21 cellular contexts compared by ENCODE assay signal in the genomic region with DNA sequence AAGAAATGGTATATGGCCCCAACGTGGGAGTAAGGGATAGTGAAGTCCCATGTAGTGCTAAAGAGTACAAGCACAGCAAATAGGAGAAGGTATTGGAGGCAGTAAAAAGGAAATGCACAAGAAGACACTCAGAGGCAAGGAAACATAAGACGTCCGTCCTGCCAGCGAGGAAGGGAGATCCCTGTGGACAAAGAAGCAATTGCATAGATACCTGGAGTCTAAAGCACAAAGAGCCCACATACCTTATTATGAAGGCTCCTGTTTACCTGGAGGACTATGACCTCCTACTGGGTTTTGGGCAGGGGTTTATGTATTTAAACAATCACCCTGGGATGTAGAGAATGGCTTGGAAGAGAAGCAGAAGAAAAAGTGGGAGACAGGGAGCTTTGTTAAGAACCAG.
A peak's percentile ranks its signal among the peaks of the same experiment; 100 is the strongest.
DNase-seq lines count a peak whose midpoint lies in the region; ATAC-seq, FAIRE-seq and TF ChIP-seq lines count a peak whose summit lies in the region.
"Had no signal": no experiment of that assay in that cellular context is flagged by ENCODE, and none has a peak within 500 bp of the region (broad histone marks: within the 10 kb centered on the region; RNA-seq: fewer than 3 reads in every experiment).

No MANE protein-coding gene starts in this region.

- no peak overlapping the region for H3K23ac ChIP-seq in H1 (ENCODE audit: insufficient read length)

- no peak for TF ChIP-seq POLR2A in H1 (IDR thresholded peaks at IDR 0.05; ENCODE audit: control extremely low read depth in 1 of 2, low read depth in 2 of 2, low read length in 2 of 2)

- H3K4me3 Mint-ChIP-seq in activated CD4-positive, alpha-beta T cell treated with anti-CD3 and anti-CD28 coated beads, Interleukin-2, amount 10 ng/mL, durations not matched to agents 24 days and 14 days, result no peak overlapping the region
- H3K4me3 Mint-ChIP-seq in activated CD4-positive, alpha-beta T cell treated with anti-CD3 and anti-CD28 coated beads for 36 hours, result no peak overlapping the region
- H3K4me3 Mint-ChIP-seq: CD14-positive monocyte; CD8-positive, alpha-beta T cell; HFFc6 had no signal

- H3K4me1 ChIP-seq in H1 (replicated peaks in 1 of 4; ENCODE audit: control insufficient read depth in 3 of 4, insufficient read depth in 4 of 4, low read length in 3 of 4) (no peaks in the 10 kb centered on the region), iPS DF 6.9 (ENCODE audit: control insufficient read depth, insufficient read depth, low read length) (peaks cover 1% of the 10 kb centered on the region; the same call in 1 of the 2 replicates)
- H3K4me1 ChIP-seq: HAP-1 had no signal

- H2BK12ac ChIP-seq in H1 (ENCODE audit: low read depth, low read length), result no peak overlapping the region

- 62% methylated on average over 4 of the region's 4 CpGs; no CpG with 5 or more reads in 1 of the 2 experiments for WGBS in H1 (ENCODE audit: extremely low coverage in 1 of 2, insufficient coverage in 1 of 2, insufficient read length in 1 of 2, insufficient replicate concordance in 2 of 2, low coverage in 1 of 2, low lambda C conversion rate in 2 of 2, missing lambda C conversion rate in 1 of 2), 2 experiments
- WGBS in iPS DF 6.9 (ENCODE audit: insufficient coverage, insufficient read length), result no CpG with 5 or more reads among the region's 4 CpGs

- H4K8ac ChIP-seq in H1 (ENCODE audit: extremely low read depth, insufficient read depth, low read length), result no peak overlapping the region

- TF ChIP-seq CTCF in H1 (IDR thresholded peaks at IDR 0.05; ENCODE audit: control extremely low read depth in 1 of 3, insufficient read depth in 1 of 3, low read depth in 1 of 3, low read length in 3 of 3) (peak in 1 of 3 experiments; percentile 27; a peak in 2 of 4 replicates), RWPE1 (conservative IDR thresholded peaks at IDR 0.05; ENCODE audit: low read depth) (no peak)

- H2BK120ac ChIP-seq in H1 (replicated peaks; ENCODE audit: low read depth, low read length), result no peak overlapping the region

- peak overlapping the region; percentile 3; the same call in 1 of the 2 replicates for H2AFZ ChIP-seq in H1 (ENCODE audit: low read length)

- H3K9me3 Mint-ChIP-seq in activated CD4-positive, alpha-beta T cell treated with anti-CD3 and anti-CD28 coated beads, Interleukin-2, amount 10 ng/mL, durations not matched to agents 24 days and 14 days, result no peaks in the 10 kb centered on the region
- H3K9me3 Mint-ChIP-seq in activated CD4-positive, alpha-beta T cell treated with anti-CD3 and anti-CD28 coated beads for 36 hours (ENCODE audit: low read depth), result no peaks in the 10 kb centered on the region
- H3K9me3 Mint-ChIP-seq: CD8-positive, alpha-beta T cell had no signal

- H4K5ac ChIP-seq in H1 (ENCODE audit: insufficient read length, low read depth, low read length), result no peak overlapping the region

- POLR2A ChIA-PET in activated CD4-positive, alpha-beta T cell treated with anti-CD3 and anti-CD28 coated beads for 36 hours (lab: Charles Lee), result no interaction called here
- POLR2A ChIA-PET in H1 (lab: Charles Lee; ENCODE audit: partially characterized antibody), result no interaction called here
- POLR2A ChIA-PET in RWPE1 (lab: Yijun Ruan, JAX; ENCODE audit: low non-redundant PET), result no interaction called here

- H3K9ac ChIP-seq in H1 (replicated peaks in 1 of 4; ENCODE audit: extremely low read depth in 1 of 4, low read depth in 3 of 4, low read length in 3 of 4), result no peak overlapping the region

- H3K36me3 ChIP-seq in H1 (ENCODE audit: control insufficient read depth in 2 of 4, insufficient read depth in 4 of 4, low read length in 3 of 4) (no peaks in the 10 kb centered on the region), iPS DF 6.9 (ENCODE audit: control insufficient read depth, insufficient read depth, low read length) (no peaks in the 10 kb centered on the region)
- H3K36me3 ChIP-seq: HAP-1 had no signal

- H3K4me3 ChIP-seq in H1 (ENCODE audit: extremely low read depth in 1 of 4, insufficient read depth in 2 of 4, low read depth in 3 of 4, low read length in 4 of 4), result no peak overlapping the region
- no peak overlapping the region for H3K4me3 ChIP-seq in iPS DF 6.9 (ENCODE audit: low read length)
- H3K4me3 ChIP-seq: HAP-1 had no signal

- CTCF ChIA-PET in activated CD4-positive, alpha-beta T cell treated with anti-CD3 and anti-CD28 coated beads for 36 hours (lab: Charles Lee), result interaction anchor here (0.7 kb wide), 1 partner anchor 29 kb away, joined by 3 read pairs; no protein-coding TSS in a partner anchor
- CTCF ChIA-PET in H1 (lab: Charles Lee; ENCODE audit: partially characterized antibody) (interaction anchor here (1.0 to 1.5 kb wide), 2 partner anchors 17 to 32 kb away, joined by 3 read pairs; no protein-coding TSS in a partner anchor), RWPE1 (lab: Yijun Ruan, JAX) (no interaction called here)

- H3K18ac ChIP-seq in H1 (ENCODE audit: extremely low read depth, low read length), result no peak overlapping the region

- no peaks in the 10 kb centered on the region for H3K23me2 ChIP-seq in H1 (ENCODE audit: low read depth, low read length)

- no peak overlapping the region for H3K4me2 ChIP-seq in H1 (ENCODE audit: insufficient read depth in 1 of 2, low read depth in 2 of 2, low read length in 2 of 2)

- H3K27ac ChIP-seq in H1 (ENCODE audit: low read depth, low read length), result no peak overlapping the region
- H3K27ac ChIP-seq in iPS DF 6.9 (ENCODE audit: low read length), result no peak overlapping the region
- H3K27ac ChIP-seq in RWPE1, result no peak overlapping the region
- H3K27ac ChIP-seq: 22Rv1, HL-60 had no signal

- no peak overlapping the region for H2AK5ac ChIP-seq in H1 (ENCODE audit: low read depth, low read length)

- H3K27ac Mint-ChIP-seq in activated CD4-positive, alpha-beta T cell treated with anti-CD3 and anti-CD28 coated beads, Interleukin-2, amount 10 ng/mL, durations not matched to agents 24 days and 14 days, result no peak overlapping the region
- H3K27ac Mint-ChIP-seq in activated CD4-positive, alpha-beta T cell treated with anti-CD3 and anti-CD28 coated beads for 36 hours, result no peak overlapping the region
- H3K27ac Mint-ChIP-seq: CD14-positive monocyte; CD8-positive, alpha-beta T cell; HFFc6 had no signal

- H2BK5ac ChIP-seq in H1 (ENCODE audit: low read depth, low read length), result no peak overlapping the region

- intact Hi-C loops in activated CD4-positive, alpha-beta T cell treated with anti-CD3 and anti-CD28 coated beads, Interleukin-2, amount 10 ng/mL, durations not matched to agents 24 days and 14 days (cut with micrococcal nuclease), result no loop called here
- intact Hi-C loops in activated CD4-positive, alpha-beta T cell treated with anti-CD3 and anti-CD28 coated beads for 36 hours (cut with DNase I, micrococcal nuclease), result no loop called here

- H3K9me3 ChIP-seq in H1 (ENCODE audit: insufficient read depth in 2 of 2, low read depth in 1 of 2, low read length in 1 of 2), result no peaks in the 10 kb centered on the region; a peak in 1 of 4 replicates
- H3K9me3 ChIP-seq in iPS DF 6.9 (ENCODE audit: control insufficient read depth, insufficient read depth, low read length), result no peaks in the 10 kb centered on the region
- H3K9me3 ChIP-seq: HAP-1 had no signal

- no peak overlapping the region for H2BK15ac ChIP-seq in H1 (ENCODE audit: low read length)

- no peak for TF ChIP-seq EP300 in H1 (IDR thresholded peaks at IDR 0.05; ENCODE audit: borderline replicate concordance in 1 of 2, low read depth in 2 of 2, low read length in 2 of 2)

- no peaks in the 10 kb centered on the region for H3K4me1 Mint-ChIP-seq in activated CD4-positive, alpha-beta T cell treated with anti-CD3 and anti-CD28 coated beads, Interleukin-2, amount 10 ng/mL, durations not matched to agents 24 days and 14 days
- no peaks in the 10 kb centered on the region for H3K4me1 Mint-ChIP-seq in activated CD4-positive, alpha-beta T cell treated with anti-CD3 and anti-CD28 coated beads for 36 hours
- H3K4me1 Mint-ChIP-seq: CD14-positive monocyte had no signal

- no peaks in the 10 kb centered on the region for H3K79me2 ChIP-seq in H1 (ENCODE audit: control insufficient read depth in 1 of 2, insufficient read depth in 2 of 2, low read length in 2 of 2)

- ATAC-seq in activated CD4-positive, alpha-beta T cell treated with anti-CD3 and anti-CD28 coated beads for 36 hours, result no peak
- ATAC-seq in GM18867 (IDR thresholded peaks at IDR 0.05; ENCODE audit: unreplicated experiment), result no peak
- no peak for ATAC-seq in HG02798 (IDR thresholded peaks at IDR 0.05; ENCODE audit: poor library complexity, unreplicated experiment)
- ATAC-seq: CD8-positive, alpha-beta T cell had no signal

- H3K56ac ChIP-seq in H1 (replicated peaks; ENCODE audit: insufficient read length, low read depth, low read length), result no peak overlapping the region

- no peaks in the 10 kb centered on the region for H4K20me1 ChIP-seq in H1 (replicated peaks in 1 of 2; ENCODE audit: control insufficient read depth in 1 of 2, insufficient read depth in 2 of 2, low read length in 2 of 2)

- peak; percentile 19 for DNase-seq in activated CD4-positive, alpha-beta T cell treated with anti-CD3 and anti-CD28 coated beads, Interleukin-2, amount 10 ng/mL, durations not matched to agents 24 days and 14 days
- DNase-seq in activated CD4-positive, alpha-beta T cell treated with anti-CD3 and anti-CD28 coated beads for 36 hours, result no peak
- DNase-seq in H1 (ENCODE audit: low read depth in 1 of 2, low spot score in 2 of 2) (no peak), iPS DF 6.9 (ENCODE audit: low read depth, low spot score) (peak; percentile 16), NCI-H2029 treated with DMSO at 0.1 percent for 48 hours (lab: John Stamatoyannopoulos, UW) (no peak), RWPE1 (ENCODE audit: low spot score) (no peak)
- DNase-seq: CD8-positive, alpha-beta T cell; COR-L47; DMS153; DMS79 treated with DMSO at 0.1 percent for 48 hours; EL; HFFc6 had no signal

- H3K27me3 ChIP-seq in H1 (replicated peaks in 1 of 4; ENCODE audit: control insufficient read depth in 3 of 4, extremely low read depth in 1 of 4, insufficient read depth in 3 of 4, low read length in 3 of 4), result no peaks in the 10 kb centered on the region
- no peaks in the 10 kb centered on the region for H3K27me3 ChIP-seq in iPS DF 6.9 (ENCODE audit: control insufficient read depth, insufficient read depth, low read length)

- no peak for FAIRE-seq in H1 (lab: Jason Lieb, UNC)
- FAIRE-seq: D721Med, G401.6, GM12891 had no signal

- H3K79me1 ChIP-seq in H1 (ENCODE audit: low read depth, low read length), result no peaks in the 10 kb centered on the region

- H4K91ac ChIP-seq in H1 (replicated peaks; ENCODE audit: insufficient read length, low read length), result no peak overlapping the region

- H3K4ac ChIP-seq in H1 (replicated peaks; ENCODE audit: insufficient read length, low read depth, low read length), result no peak overlapping the region

- no peaks in the 10 kb centered on the region for H3K36me3 Mint-ChIP-seq in activated CD4-positive, alpha-beta T cell treated with anti-CD3 and anti-CD28 coated beads, Interleukin-2, amount 10 ng/mL, durations not matched to agents 24 days and 14 days (ENCODE audit: low read depth)
- no peaks in the 10 kb centered on the region for H3K36me3 Mint-ChIP-seq in activated CD4-positive, alpha-beta T cell treated with anti-CD3 and anti-CD28 coated beads for 36 hours (ENCODE audit: low read depth)
- H3K36me3 Mint-ChIP-seq: CD14-positive monocyte; CD8-positive, alpha-beta T cell had no signal

- H3K27me3 Mint-ChIP-seq in activated CD4-positive, alpha-beta T cell treated with anti-CD3 and anti-CD28 coated beads, Interleukin-2, amount 10 ng/mL, durations not matched to agents 24 days and 14 days, result no peaks in the 10 kb centered on the region
- no peaks in the 10 kb centered on the region for H3K27me3 Mint-ChIP-seq in activated CD4-positive, alpha-beta T cell treated with anti-CD3 and anti-CD28 coated beads for 36 hours

- peak; percentile 21; a peak in 2 of 4 replicates for TF ChIP-seq RAD21 in H1 (IDR thresholded peaks at IDR 0.05 in 1 of 2, conservative IDR thresholded peaks at IDR 0.05 in 1 of 2; ENCODE audit: low read depth in 2 of 2, low read length in 2 of 2)

- no peak overlapping the region for H2BK20ac ChIP-seq in H1 (ENCODE audit: low read length)

- no peak overlapping the region for H3K14ac ChIP-seq in H1 (ENCODE audit: insufficient read length)

Comparison
In these comparisons a context has a peak if more than half of its experiments do, and no peak if none do; other contexts are left out.
1. DNase-seq: peak in activated CD4-positive, alpha-beta T cell treated with anti-CD3 and anti-CD28 coated beads, Interleukin-2, amount 10 ng/mL, durations not matched to agents 24 days and 14 days (single experiment) and iPS DF 6.9 (single experiment); none in activated CD4-positive, alpha-beta T cell treated with anti-CD3 and anti-CD28 coated beads for 36 hours (single experiment), H1 (0 of 2), NCI-H2029 treated with DMSO at 0.1 percent for 48 hours (single experiment) and RWPE1 (single experiment).